Comparison of ENCODE assay signal across 26 cellular contexts in genomic region chr1:200223207-200223606, GRCh38.
"Had no signal": no experiment of that assay in that cellular context is flagged by ENCODE, and none has a peak within 500 bp of the region (broad histone marks: within the 10 kb centered on the region; RNA-seq: fewer than 3 reads in every experiment).

No MANE protein-coding gene starts in this region.

- H3K4me1 ChIP-seq: colonic mucosa had no signal

- H3K27me3 Mint-ChIP-seq: activated CD4-positive, alpha-beta T cell treated with anti-CD3 and anti-CD28 coated beads, Interleukin-2, amount 10 ng/mL, durations not matched to agents 7 days and 5 days had no signal

- H3K36me3 Mint-ChIP-seq: activated naive CD8-positive, alpha-beta T cell had no signal

- H3K9me3 ChIP-seq: colonic mucosa had no signal

- ATAC-seq: activated CD4-positive, alpha-beta T cell treated with anti-CD3 and anti-CD28 coated beads for 36 hours; activated CD8-positive, alpha-beta T cell treated with anti-CD3 and anti-CD28 coated beads for 36 hours; activated T-cell treated with anti-CD3 and anti-CD28 coated beads, Interleukin-2, amount 50 U/mL, for 4 hours; activated T-helper 17 cell treated with anti-CD3 and anti-CD28 coated beads, Interleukin-2, amount 50 U/mL, for 72 hours; esophagus mucosa had no signal

- H3K9me3 Mint-ChIP-seq: activated CD4-positive, alpha-beta T cell treated with anti-CD3 and anti-CD28 coated beads, Interleukin-2, amount 10 ng/mL, durations not matched to agents 7 days and 5 days; activated CD8-positive, alpha-beta T cell treated with anti-CD3 and anti-CD28 coated beads for 36 hours; activated T-cell treated with anti-CD3 and anti-CD28 coated beads, Interleukin-2, amount 50 U/mL, for 4 hours; activated T-helper 17 cell treated with anti-CD3 and anti-CD28 coated beads, Interleukin-2, amount 50 U/mL, for 72 hours; endodermal cell had no signal

- H3K4me3 Mint-ChIP-seq: activated CD4-positive, alpha-beta T cell treated with anti-CD3 and anti-CD28 coated beads for 36 hours; activated CD4-positive, alpha-beta T cell treated with anti-CD3 and anti-CD28 coated beads, Interleukin-2, amount 10 ng/mL, durations not matched to agents 7 days and 5 days; activated CD8-positive, alpha-beta T cell treated with anti-CD3 and anti-CD28 coated beads for 36 hours; activated naive CD8-positive, alpha-beta T cell; activated T-cell treated with anti-CD3 and anti-CD28 coated beads, Interleukin-2, amount 50 U/mL, for 4 hours; activated T-helper 17 cell treated with anti-CD3 and anti-CD28 coated beads, Interleukin-2, amount 50 U/mL, for 72 hours; endodermal cell had no signal

- DNase-seq: activated CD4-positive, alpha-beta T cell treated with anti-CD3 and anti-CD28 coated beads for 36 hours; activated CD4-positive, alpha-beta T cell treated with anti-CD3 and anti-CD28 coated beads, Interleukin-2, amount 10 ng/mL, durations not matched to agents 7 days and 5 days; activated CD4-positive, alpha-beta T cell treated with anti-CD3 and anti-CD28 coated beads, Interleukin-2, amount 50 U/mL, for 48 hours; activated CD4-positive, CD25-positive, alpha-beta regulatory T cell; activated CD4-positive, CD25-positive, alpha-beta regulatory T cell treated with anti-CD3 and anti-CD28 coated beads, Interleukin-2, amount 50 U/mL, for 72 hours; activated CD8-positive, alpha-beta memory T cell treated with anti-CD3 and anti-CD28 coated beads for 24 hours; activated CD8-positive, alpha-beta T cell treated with anti-CD3 and anti-CD28 coated beads for 36 hours; activated effector memory CD4-positive, alpha-beta T cell treated with Interleukin-2 at 50 U/mL for 16 hours; activated gamma-delta T cell treated with Interleukin-2 at 50 U/mL for 16 hours; activated naive CD4-positive, alpha-beta T cell treated with anti-CD3 and anti-CD28 coated beads, Interleukin-2, amount 50 U/mL, for 16 hours; activated naive CD4-positive, alpha-beta T cell treated with Interleukin-2 at 50 U/mL for 16 hours; activated T-cell treated with anti-CD3 and anti-CD28 coated beads, Interleukin-2, amount 50 U/mL, for 4 hours; amniotic stem cell; anterior cingulate cortex; central memory CD4-positive, alpha-beta T cell; cerebellar nuclear complex; colonic mucosa; effector CD8-positive, alpha-beta T cell; endodermal cell; foreskin fibroblast; head of caudate nucleus; T-helper 2 cell had no signal

- H3K27ac Mint-ChIP-seq: activated CD4-positive, alpha-beta T cell treated with anti-CD3 and anti-CD28 coated beads for 36 hours; activated CD4-positive, alpha-beta T cell treated with anti-CD3 and anti-CD28 coated beads, Interleukin-2, amount 10 ng/mL, durations not matched to agents 7 days and 5 days; activated CD8-positive, alpha-beta T cell treated with anti-CD3 and anti-CD28 coated beads for 36 hours; activated naive CD8-positive, alpha-beta T cell; activated T-helper 17 cell treated with anti-CD3 and anti-CD28 coated beads, Interleukin-2, amount 50 U/mL, for 72 hours; endodermal cell had no signal

- H3K27ac ChIP-seq: cardiac muscle cell, colonic mucosa had no signal

- H3K27me3 ChIP-seq: colonic mucosa had no signal

- H3K36me3 ChIP-seq: cardiac muscle cell, colonic mucosa had no signal

- H3K4me3 ChIP-seq: cardiac muscle cell, colonic mucosa had no signal
